ENCODE assay signal across 12 cellular contexts in genomic region chr15:23304800-23305199, GRCh38. TPM values are rescaled to one million over a fixed set of nuclear protein-coding genes. Genes with fewer than 3 reads are reported as not detected.
DNase-seq lines count a peak whose midpoint lies in the region; ATAC-seq, FAIRE-seq and TF ChIP-seq lines count a peak whose summit lies in the region.
"Not testable (repeated sequence)": the region's sequence is repeated elsewhere in the genome, so short reads cannot be mapped to it uniquely, and the experiment has no call there.
"Had no signal": no experiment of that assay in that cellular context is flagged by ENCODE, and none has a peak within 500 bp of the region (broad histone marks: within the 10 kb centered on the region; RNA-seq: fewer than 3 reads in every experiment).

No MANE protein-coding gene starts in this region.

- not testable (repeated sequence) for H3K4me1 ChIP-seq in ACC112 (ENCODE audit: control insufficient read depth, insufficient read depth, low read length, unreplicated experiment); OCI-LY3 (ENCODE audit: low read length); mucosa of rectum (ENCODE audit: control insufficient read depth in 2 of 2, insufficient read depth in 2 of 2, low read length in 2 of 2); small intestine (ENCODE audit: control insufficient read depth in 2 of 2, insufficient read depth in 1 of 2, low read depth in 1 of 2, low read length in 1 of 2)

- H3K36me3 Mint-ChIP-seq in activated CD8-positive, alpha-beta memory T cell treated with anti-CD3 and anti-CD28 coated beads, Interleukin-2, amount 10 ng/mL, durations not matched to agents 7 days and 5 days, result peaks cover 19% of the 10 kb centered on the region
- H3K36me3 Mint-ChIP-seq in MCF 10A (ENCODE audit: insufficient read depth, unreplicated experiment), result peaks cover 30% of the 10 kb centered on the region

- not testable (repeated sequence) for FAIRE-seq in small intestine (lab: Jason Lieb, UNC)

- CTCF ChIA-PET in activated CD8-positive, alpha-beta memory T cell treated with anti-CD3 and anti-CD28 coated beads, Interleukin-2, amount 10 ng/mL, durations not matched to agents 7 days and 5 days (lab: Charles Lee), result not testable (repeated sequence)
- CTCF ChIA-PET in MCF 10A (lab: Yijun Ruan, JAX), result interaction anchor here (0.6 to 0.9 kb wide), 4 partner anchors 165 to 321 kb away, joined by 3 to 4 read pairs (median 3); no protein-coding TSS in a partner anchor

- not testable (repeated sequence) for H3K27ac ChIP-seq in ACC112 (ENCODE audit: low read depth, low read length); OCI-LY3 (ENCODE audit: low read length); mucosa of rectum (ENCODE audit: low read depth in 2 of 2, low read length in 2 of 2); small intestine (ENCODE audit: low read depth in 1 of 2, low read length in 1 of 2)

- H3K36me3 ChIP-seq in ACC112 (ENCODE audit: insufficient read depth, low read length); H7 (replicated peaks; ENCODE audit: control insufficient read depth, insufficient read depth, low read length); OCI-LY3 (replicated peaks; ENCODE audit: low read depth, low read length); small intestine (ENCODE audit: control insufficient read depth in 2 of 2, insufficient read depth in 2 of 2, low read length in 2 of 2): not testable (repeated sequence)
- peaks cover 15% of the 10 kb centered on the region in 2 donors for H3K36me3 ChIP-seq in mucosa of rectum (ENCODE audit: control insufficient read depth in 2 of 2, insufficient read depth in 2 of 2, low read length in 2 of 2)

- peak overlapping the region; percentile 82 for H3K4me3 Mint-ChIP-seq in activated CD8-positive, alpha-beta memory T cell treated with anti-CD3 and anti-CD28 coated beads, Interleukin-2, amount 10 ng/mL, durations not matched to agents 7 days and 5 days
- H3K4me3 Mint-ChIP-seq in MCF 10A (ENCODE audit: unreplicated experiment), result peak overlapping the region; percentile 85

- not testable (repeated sequence) for ATAC-seq in activated CD8-positive, alpha-beta memory T cell treated with anti-CD3 and anti-CD28 coated beads, Interleukin-2, amount 10 ng/mL, durations not matched to agents 7 days and 5 days

- not testable (repeated sequence) for H3K9ac ChIP-seq in OCI-LY3 (ENCODE audit: low read length); mucosa of rectum (ENCODE audit: low read depth in 1 of 2, low read length in 2 of 2)

- peak overlapping the region; percentile 65 for H3K4me2 ChIP-seq in OCI-LY3 (ENCODE audit: low read length)

- TF ChIP-seq CTCF in OCI-LY3 (IDR thresholded peaks at IDR 0.05; ENCODE audit: low read depth, low read length); MCF 10A (IDR thresholded peaks at IDR 0.05; ENCODE audit: unreplicated experiment); fibroblast of villous mesenchyme (IDR thresholded peaks at IDR 0.05; ENCODE audit: insufficient read depth, low read depth, low read length): not testable (repeated sequence)

- H3K27me3 Mint-ChIP-seq in activated CD8-positive, alpha-beta memory T cell treated with anti-CD3 and anti-CD28 coated beads, Interleukin-2, amount 10 ng/mL, durations not matched to agents 7 days and 5 days; MCF 10A (ENCODE audit: insufficient read depth, unreplicated experiment): not testable (repeated sequence)

- intact Hi-C loops in MCF 10A (cut with micrococcal nuclease), result not testable (repeated sequence)

- H3K27me3 ChIP-seq in ACC112 (ENCODE audit: insufficient read depth, low read length); H7 (ENCODE audit: control insufficient read depth, insufficient read depth, low read length); OCI-LY3 (ENCODE audit: low read depth, low read length); mucosa of rectum (ENCODE audit: control insufficient read depth in 2 of 2, insufficient read depth in 2 of 2, low read length in 2 of 2); small intestine (ENCODE audit: control insufficient read depth in 2 of 2, insufficient read depth in 2 of 2, low read length in 2 of 2): not testable (repeated sequence)

- H3K4me1 Mint-ChIP-seq in activated CD8-positive, alpha-beta memory T cell treated with anti-CD3 and anti-CD28 coated beads, Interleukin-2, amount 10 ng/mL, durations not matched to agents 7 days and 5 days, result peaks cover 21% of the 10 kb centered on the region
- not testable (repeated sequence) for H3K4me1 Mint-ChIP-seq in MCF 10A (ENCODE audit: insufficient read depth, unreplicated experiment)

- H3K27ac Mint-ChIP-seq in activated CD8-positive, alpha-beta memory T cell treated with anti-CD3 and anti-CD28 coated beads, Interleukin-2, amount 10 ng/mL, durations not matched to agents 7 days and 5 days, result not testable (repeated sequence)
- peak overlapping the region; percentile 63 for H3K27ac Mint-ChIP-seq in MCF 10A (ENCODE audit: low read depth, unreplicated experiment)

- not testable (repeated sequence) for H2AFZ ChIP-seq in ACC112 (ENCODE audit: low read length, unreplicated experiment); OCI-LY3 (ENCODE audit: low read depth, low read length)

- H3K4me3 ChIP-seq in ACC112 (ENCODE audit: low read depth, low read length) (peak overlapping the region; percentile 67), OCI-LY3 (ENCODE audit: low read length) (peak overlapping the region; percentile 77; the same call in 1 of the 2 replicates), fibroblast of villous mesenchyme (ENCODE audit: low read depth, low read length) (peak overlapping the region; percentile 56), mucosa of rectum (ENCODE audit: low read length in 2 of 2) (peak overlapping the region; percentile 10 to 75), small intestine (ENCODE audit: low read depth in 1 of 2, low read length in 2 of 2) (peak overlapping the region in 1 of 2 donors; percentile 20)
- not testable (repeated sequence) for H3K4me3 ChIP-seq in H7 (ENCODE audit: insufficient read depth, low read depth, low read length)

- not testable (repeated sequence) for BruUV-seq in MCF 10A (replicated peaks; lab: Mats Ljungman, UMichigan)

- H4K20me1 ChIP-seq in OCI-LY3 (ENCODE audit: insufficient read depth, low read length), result not testable (repeated sequence)

- POLR2A ChIA-PET in MCF 10A (lab: Yijun Ruan, JAX), result interaction anchor here (0.7 to 1.4 kb wide), 2 partner anchors 229 to 266 kb away, joined by 4 to 6 read pairs; partner anchors contain the start of gene TUBGCP5

- 46 to 57% (median 52%) methylated on average over 3 to 4 of the region's 4 CpGs for WGBS in small intestine, 3 donors

- H3K9me3 Mint-ChIP-seq in activated CD8-positive, alpha-beta memory T cell treated with anti-CD3 and anti-CD28 coated beads, Interleukin-2, amount 10 ng/mL, durations not matched to agents 7 days and 5 days (ENCODE audit: low read depth); MCF 10A (ENCODE audit: unreplicated experiment): not testable (repeated sequence)

- DNase-seq in H7 (peak; percentile 0), small intestine (peak; percentile 34)
- DNase-seq in activated CD8-positive, alpha-beta memory T cell treated with anti-CD3 and anti-CD28 coated beads, Interleukin-2, amount 10 ng/mL, durations not matched to agents 7 days and 5 days; MCF 10A (ENCODE audit: unreplicated experiment); fibroblast of villous mesenchyme (ENCODE audit: low read depth): not testable (repeated sequence)

- H3K79me2 ChIP-seq in ACC112 (ENCODE audit: control insufficient read depth, insufficient read depth, low read length, unreplicated experiment), result peaks cover 23% of the 10 kb centered on the region
- H3K79me2 ChIP-seq in OCI-LY3 (ENCODE audit: low read length), result not testable (repeated sequence)

- H3K9me3 ChIP-seq in OCI-LY3 (ENCODE audit: insufficient read depth, low read length); mucosa of rectum (ENCODE audit: control insufficient read depth in 2 of 2, low read length in 2 of 2); small intestine (ENCODE audit: control insufficient read depth, low read depth): not testable (repeated sequence)

RNA-seq across cellular contexts. Expression of gene GOLGA6L26, which starts 29.2 kb away (rescaled TPM):
- total RNA-seq in H7 (2014; rRNA removed; shearing (Covaris generic)), result not detected in 2 replicates
- total RNA-seq in activated CD8-positive, alpha-beta memory T cell treated with anti-CD3 and anti-CD28 coated beads, Interleukin-2, amount 10 ng/mL, durations not matched to agents 7 days and 5 days, result not detected
- total RNA-seq in MCF 10A (2022), result not detected in 2 replicates
- not detected in 2 replicates for total RNA-seq in fibroblast of villous mesenchyme
- not detected for polyA plus RNA-seq in small intestine
- total RNA-seq: RPMI7951; skeletal muscle tissue; subcutaneous adipose tissue; T-helper 2 cell treated with Interferon-gamma antibody and Interleukin-4, amounts not matched to agents 100 ng/mL and 5 ng/mL, for 36 hours had no signal

RNA-seq across cellular contexts. Expression of gene GOLGA8S, which starts 49.7 kb away (rescaled TPM):
- not detected in 2 replicates for total RNA-seq in H7 (2014; rRNA removed; shearing (Covaris generic))
- total RNA-seq in activated CD8-positive, alpha-beta memory T cell treated with anti-CD3 and anti-CD28 coated beads, Interleukin-2, amount 10 ng/mL, durations not matched to agents 7 days and 5 days, result under 1 TPM; 0.49 to 0.73 TPM
- total RNA-seq in MCF 10A (2022) (0.16 and 0.17 TPM in 2 replicates), fibroblast of villous mesenchyme (under 0.01 TPM in 2 replicates)
- polyA plus RNA-seq in small intestine, result under 1 TPM in 1 of 3 donors, not detected in 2; 0.01 TPM
- total RNA-seq: skeletal muscle tissue had no signal
